Comparison of ENCODE assay signal across 1 cellular context in the genomic region with DNA sequence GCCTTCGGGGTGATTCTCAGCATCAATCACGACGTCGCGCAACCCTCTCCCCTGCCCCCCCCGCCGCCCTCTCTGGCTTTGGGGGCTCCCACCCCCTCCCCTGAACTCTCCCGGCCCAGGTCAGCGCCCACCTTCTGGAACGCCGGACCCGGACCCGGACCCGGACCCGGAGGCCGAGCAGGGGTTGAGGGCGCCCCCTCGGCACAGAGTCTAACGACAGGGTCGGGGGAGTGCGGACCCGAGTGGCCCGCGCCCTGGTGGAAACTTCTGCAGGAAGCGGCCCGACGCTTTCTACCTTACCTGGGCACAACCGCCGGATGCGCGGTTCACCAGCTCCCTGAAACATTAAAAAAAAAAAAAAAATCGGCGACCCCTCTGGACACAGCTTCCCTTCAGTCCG.
TF ChIP-seq lines count a peak whose summit lies in the region.

No MANE protein-coding gene starts in this region.

TF ChIP-seq in HepG2, 621 proteins besides CTCF, POLR2A, EP300 and RAD21:
- TF ChIP-seq KDM1A (CRISPR knock-in tag; IDR thresholded peaks at IDR 0.05) (no peak), ZMAT3 (CRISPR knock-in tag; conservative IDR thresholded peaks at IDR 0.05) (no peak), ZNF34 (CRISPR knock-in tag; IDR thresholded peaks at IDR 0.05; ENCODE audit: borderline replicate concordance) (no peak), ZNF510 (CRISPR knock-in tag; IDR thresholded peaks at IDR 0.05; ENCODE audit: low read depth) (no peak), POLR2G (IDR thresholded peaks at IDR 0.05; ENCODE audit: low read depth, low read length) (peak; percentile 24; the same call in 1 of the 2 replicates)
TF ChIP-seq in HepG2: peak in this region for 1.
